In genomic region chr20:33477386-33478234, GRCh38 we compare ENCODE assay signal across 15 cellular contexts. TPM values are rescaled to one million over a fixed set of nuclear protein-coding genes. Genes with fewer than 3 reads are reported as not detected.
DNase-seq lines count a peak whose midpoint lies in the region; ATAC-seq and TF ChIP-seq lines count a peak whose summit lies in the region.
"Had no signal": no experiment of that assay in that cellular context is flagged by ENCODE, and none has a peak within 500 bp of the region (broad histone marks: within the 10 kb centered on the region; RNA-seq: fewer than 3 reads in every experiment).

No MANE protein-coding gene starts in this region.

- peaks cover 0 to 2% (median 0%) of the 10 kb centered on the region in 4 donors for H3K4me1 Mint-ChIP-seq in CD4-positive, CD25-positive, alpha-beta regulatory T cell
- peaks cover 43% of the 10 kb centered on the region for H3K4me1 Mint-ChIP-seq in glutamatergic neuron (ENCODE audit: low read depth, unreplicated experiment)
- no peaks in the 10 kb centered on the region for H3K4me1 Mint-ChIP-seq in immature natural killer cell
- no peaks in the 10 kb centered on the region for H3K4me1 Mint-ChIP-seq in activated CD8-positive, alpha-beta memory T cell treated with anti-CD3 and anti-CD28 coated beads, Interleukin-2, amount 10 ng/mL, durations not matched to agents 7 days and 5 days
- H3K4me1 Mint-ChIP-seq in activated T-cell treated with anti-CD3 and anti-CD28 coated beads, Interleukin-2, amount 50 U/mL, for 72 hours (ENCODE audit: low read depth), result no peaks in the 10 kb centered on the region
- H3K4me1 Mint-ChIP-seq: T-cell had no signal

- no peaks in the 10 kb centered on the region for H3K36me3 ChIP-seq in CD4-positive, CD25-positive, alpha-beta regulatory T cell (ENCODE audit: control insufficient read depth, insufficient read depth, low read length)
- H3K36me3 ChIP-seq: MG63, tibial artery had no signal

- no peak overlapping the region for H3K27ac ChIP-seq in CD4-positive, CD25-positive, alpha-beta regulatory T cell (ENCODE audit: insufficient read depth, low read length, poor library complexity, severe bottlenecking)
- H3K27ac ChIP-seq: A549, tibial artery had no signal

- no peaks in the 10 kb centered on the region for H3K27me3 ChIP-seq in CD4-positive, CD25-positive, alpha-beta regulatory T cell (ENCODE audit: control insufficient read depth, insufficient read depth, low read length)
- H3K27me3 ChIP-seq: MG63 had no signal

- peak overlapping the region in 2 of 3 donors; percentile 15 to 49 for H3K27ac Mint-ChIP-seq in CD4-positive, CD25-positive, alpha-beta regulatory T cell
- H3K27ac Mint-ChIP-seq in glutamatergic neuron (ENCODE audit: unreplicated experiment) (peak overlapping the region; percentile 21), immature natural killer cell (peak overlapping the region in 1 of 6 donors; percentile 6)
- no peak overlapping the region for H3K27ac Mint-ChIP-seq in activated CD8-positive, alpha-beta memory T cell treated with anti-CD3 and anti-CD28 coated beads, Interleukin-2, amount 10 ng/mL, durations not matched to agents 7 days and 5 days
- H3K27ac Mint-ChIP-seq in activated T-cell treated with anti-CD3 and anti-CD28 coated beads, Interleukin-2, amount 50 U/mL, for 72 hours, result no peak overlapping the region
- H3K27ac Mint-ChIP-seq: T-cell had no signal

- DNase-seq in CD4-positive, CD25-positive, alpha-beta regulatory T cell, result no peak
- DNase-seq in NCI-H1417 (lab: John Stamatoyannopoulos, UW) (peak; percentile 86 to 90 (median 90)), NCI-H526 (lab: John Stamatoyannopoulos, UW) (peak; percentile 98), glutamatergic neuron (no peak), immature natural killer cell (no peak)
- DNase-seq in activated CD8-positive, alpha-beta memory T cell treated with anti-CD3 and anti-CD28 coated beads, Interleukin-2, amount 10 ng/mL, durations not matched to agents 7 days and 5 days, result no peak
- DNase-seq in effector CD8-positive, alpha-beta T cell (lab: John Stamatoyannopoulos, UW), result no peak
- no peak for DNase-seq in activated T-cell treated with anti-CD3 and anti-CD28 coated beads, Interleukin-2, amount 50 U/mL, for 72 hours
- DNase-seq: aorta; MG63; midbrain; stimulated activated CD4-positive, alpha-beta T cell treated with anti-CD3 and anti-CD28 coated beads, Interleukin-15, amount 100 ng/mL, for 24 hours; T-cell; tibial artery had no signal

- no peaks in the 10 kb centered on the region for H3K27me3 Mint-ChIP-seq in CD4-positive, CD25-positive, alpha-beta regulatory T cell
- H3K27me3 Mint-ChIP-seq in glutamatergic neuron (ENCODE audit: unreplicated experiment) (peaks cover 8% of the 10 kb centered on the region), immature natural killer cell (ENCODE audit: low read depth in 3 of 3) (no peaks in the 10 kb centered on the region)
- no peaks in the 10 kb centered on the region for H3K27me3 Mint-ChIP-seq in activated CD8-positive, alpha-beta memory T cell treated with anti-CD3 and anti-CD28 coated beads, Interleukin-2, amount 10 ng/mL, durations not matched to agents 7 days and 5 days
- no peaks in the 10 kb centered on the region for H3K27me3 Mint-ChIP-seq in activated T-cell treated with anti-CD3 and anti-CD28 coated beads, Interleukin-2, amount 50 U/mL, for 72 hours (ENCODE audit: low read depth)
- H3K27me3 Mint-ChIP-seq: T-cell had no signal

- no peak overlapping the region for H3K4me3 ChIP-seq in CD4-positive, CD25-positive, alpha-beta regulatory T cell (ENCODE audit: low read depth, low read length)
- H3K4me3 ChIP-seq: A549, MG63, tibial artery had no signal

- no peak for TF ChIP-seq CTCF in glutamatergic neuron (IDR thresholded peaks at IDR 0.05; ENCODE audit: partially characterized antibody, unreplicated experiment)

- H3K36me3 Mint-ChIP-seq in CD4-positive, CD25-positive, alpha-beta regulatory T cell, result no peaks in the 10 kb centered on the region
- H3K36me3 Mint-ChIP-seq in glutamatergic neuron (ENCODE audit: unreplicated experiment) (no peaks in the 10 kb centered on the region), immature natural killer cell (no peaks in the 10 kb centered on the region)
- no peaks in the 10 kb centered on the region for H3K36me3 Mint-ChIP-seq in activated CD8-positive, alpha-beta memory T cell treated with anti-CD3 and anti-CD28 coated beads, Interleukin-2, amount 10 ng/mL, durations not matched to agents 7 days and 5 days
- no peaks in the 10 kb centered on the region for H3K36me3 Mint-ChIP-seq in activated T-cell treated with anti-CD3 and anti-CD28 coated beads, Interleukin-2, amount 50 U/mL, for 72 hours (ENCODE audit: insufficient read depth in 2 of 2)
- H3K36me3 Mint-ChIP-seq: T-cell had no signal

- no peaks in the 10 kb centered on the region for H3K9me3 ChIP-seq in CD4-positive, CD25-positive, alpha-beta regulatory T cell (ENCODE audit: control insufficient read depth in 2 of 2, low read length in 2 of 2)
- H3K9me3 ChIP-seq: A549, MG63, tibial artery had no signal

- H3K4me1 ChIP-seq in CD4-positive, CD25-positive, alpha-beta regulatory T cell (ENCODE audit: control insufficient read depth, insufficient read depth, low read length, poor library complexity, severe bottlenecking), result no peaks in the 10 kb centered on the region
- H3K4me1 ChIP-seq: A549, tibial artery had no signal

- CTCF ChIA-PET in activated CD8-positive, alpha-beta memory T cell treated with anti-CD3 and anti-CD28 coated beads, Interleukin-2, amount 10 ng/mL, durations not matched to agents 7 days and 5 days (lab: Charles Lee), result no interaction called here

- peaks cover 0 to 1% (median 0%) of the 10 kb centered on the region in 7 donors for H3K9me3 Mint-ChIP-seq in CD4-positive, CD25-positive, alpha-beta regulatory T cell
- peaks cover 15% of the 10 kb centered on the region for H3K9me3 Mint-ChIP-seq in glutamatergic neuron (ENCODE audit: unreplicated experiment)
- H3K9me3 Mint-ChIP-seq in immature natural killer cell, result no peaks in the 10 kb centered on the region
- H3K9me3 Mint-ChIP-seq in activated CD8-positive, alpha-beta memory T cell treated with anti-CD3 and anti-CD28 coated beads, Interleukin-2, amount 10 ng/mL, durations not matched to agents 7 days and 5 days (ENCODE audit: low read depth), result no peaks in the 10 kb centered on the region
- H3K9me3 Mint-ChIP-seq in activated T-cell treated with anti-CD3 and anti-CD28 coated beads, Interleukin-2, amount 50 U/mL, for 72 hours, result no peaks in the 10 kb centered on the region
- H3K9me3 Mint-ChIP-seq: T-cell had no signal

- no peak overlapping the region for H3K4me3 Mint-ChIP-seq in CD4-positive, CD25-positive, alpha-beta regulatory T cell
- H3K4me3 Mint-ChIP-seq in glutamatergic neuron (ENCODE audit: unreplicated experiment) (no peak overlapping the region), immature natural killer cell (no peak overlapping the region)
- no peak overlapping the region for H3K4me3 Mint-ChIP-seq in activated CD8-positive, alpha-beta memory T cell treated with anti-CD3 and anti-CD28 coated beads, Interleukin-2, amount 10 ng/mL, durations not matched to agents 7 days and 5 days
- H3K4me3 Mint-ChIP-seq in activated T-cell treated with anti-CD3 and anti-CD28 coated beads, Interleukin-2, amount 50 U/mL, for 72 hours, result no peak overlapping the region
- H3K4me3 Mint-ChIP-seq: T-cell had no signal

- ATAC-seq in CD4-positive, CD25-positive, alpha-beta regulatory T cell (ENCODE audit: low read depth in 2 of 2), result no peak
- no peak for ATAC-seq in activated CD8-positive, alpha-beta memory T cell treated with anti-CD3 and anti-CD28 coated beads, Interleukin-2, amount 10 ng/mL, durations not matched to agents 7 days and 5 days
- no peak for ATAC-seq in activated T-cell treated with anti-CD3 and anti-CD28 coated beads, Interleukin-2, amount 50 U/mL, for 72 hours (replicated peaks in 1 of 2)
- ATAC-seq: A549, T-cell had no signal

RNA-seq across cellular contexts. Expression of gene CBFA2T2, which starts 12.3 kb away (rescaled TPM):
- 31.0 TPM for total RNA-seq in CD4-positive, CD25-positive, alpha-beta regulatory T cell
- 10 to 100 TPM; 11.8 to 14.8 (median 13.2) TPM for polyA plus RNA-seq in CD4-positive, CD25-positive, alpha-beta regulatory T cell
- 84.1 TPM for total RNA-seq in glutamatergic neuron (ENCODE audit: unreplicated experiment)
- 10 to 100 TPM in 2 of 3 donors, 1 to 10 TPM in 1; 7.5 to 15.5 (median 11.0) TPM for polyA plus RNA-seq in immature natural killer cell
- total RNA-seq in activated CD8-positive, alpha-beta memory T cell treated with anti-CD3 and anti-CD28 coated beads, Interleukin-2, amount 10 ng/mL, durations not matched to agents 7 days and 5 days, result 10 to 100 TPM; 12.3 to 16.8 TPM
- 10 to 100 TPM; 14.4 to 15.7 TPM for total RNA-seq in activated T-cell treated with anti-CD3 and anti-CD28 coated beads, Interleukin-2, amount 50 U/mL, for 72 hours

RNA-seq across cellular contexts. Expression of gene SNTA1, which starts 34.0 kb away (rescaled TPM):
- total RNA-seq in CD4-positive, CD25-positive, alpha-beta regulatory T cell, result 6.2 TPM
- polyA plus RNA-seq in CD4-positive, CD25-positive, alpha-beta regulatory T cell, result 1 to 10 TPM; 3.8 to 8.0 (median 4.9) TPM
- total RNA-seq in glutamatergic neuron (ENCODE audit: unreplicated experiment), result 4.5 TPM
- polyA plus RNA-seq in immature natural killer cell, result 1 to 10 TPM in 2 of 3 donors, not detected in 1; 2.4 to 2.8 TPM
- 1 to 10 TPM; 3.7 to 5.7 TPM for total RNA-seq in activated CD8-positive, alpha-beta memory T cell treated with anti-CD3 and anti-CD28 coated beads, Interleukin-2, amount 10 ng/mL, durations not matched to agents 7 days and 5 days
- total RNA-seq in activated T-cell treated with anti-CD3 and anti-CD28 coated beads, Interleukin-2, amount 50 U/mL, for 72 hours, result 1 to 10 TPM; 2.2 to 3.7 TPM

Comparison
In these comparisons a context has a peak if more than half of its experiments do, and no peak if none do; other contexts are left out.
1. DNase-seq: peak in NCI-H1417 (3 of 3) and NCI-H526 (2 of 2); none in CD4-positive, CD25-positive, alpha-beta regulatory T cell (0 of 3), glutamatergic neuron (single experiment), immature natural killer cell (0 of 3), activated CD8-positive, alpha-beta memory T cell treated with anti-CD3 and anti-CD28 coated beads, Interleukin-2, amount 10 ng/mL, durations not matched to agents 7 days and 5 days (single experiment), effector CD8-positive, alpha-beta T cell (single experiment) and activated T-cell treated with anti-CD3 and anti-CD28 coated beads, Interleukin-2, amount 50 U/mL, for 72 hours (0 of 2).
2. H3K27ac Mint-ChIP-seq: peak in CD4-positive, CD25-positive, alpha-beta regulatory T cell (2 of 3) and glutamatergic neuron (single experiment); none in activated CD8-positive, alpha-beta memory T cell treated with anti-CD3 and anti-CD28 coated beads, Interleukin-2, amount 10 ng/mL, durations not matched to agents 7 days and 5 days (single experiment) and activated T-cell treated with anti-CD3 and anti-CD28 coated beads, Interleukin-2, amount 50 U/mL, for 72 hours (single experiment).